In genomic region chr17:63832014-63832413, GRCh38 we compare ENCODE assay signal across 20 cellular contexts. TPM values are rescaled to one million over a fixed set of nuclear protein-coding genes. Genes with fewer than 3 reads are reported as not detected.
DNase-seq lines count a peak whose midpoint lies in the region; ATAC-seq, FAIRE-seq and TF ChIP-seq lines count a peak whose summit lies in the region.
"Had no signal": no experiment of that assay in that cellular context is flagged by ENCODE, and none has a peak within 500 bp of the region (broad histone marks: within the 10 kb centered on the region; RNA-seq: fewer than 3 reads in every experiment).

No MANE protein-coding gene starts in this region.

- H3K79me1 ChIP-seq in IMR-90 (ENCODE audit: low read depth in 1 of 2, low read length in 2 of 2): peaks cover 30 to 74% of the 10 kb centered on the region in 2 experiments

- H3K4me2 ChIP-seq in IMR-90 (ENCODE audit: low read depth, low read length): no peak overlapping the region

- no peak overlapping the region for H2AK9ac ChIP-seq in IMR-90 (replicated peaks; ENCODE audit: low read depth, low read length, poor library complexity)

- CTCF ChIA-PET in activated naive CD4-positive, alpha-beta T cell treated with anti-CD3 and anti-CD28 coated beads, Interleukin-2, amount 10 ng/mL, durations not matched to agents 7 days and 5 days (lab: Charles Lee): interaction anchor here (1.3 to 1.5 kb wide), 2 partner anchors 17 to 407 kb away, joined by 3 to 5 read pairs; no protein-coding TSS in a partner anchor
- CTCF ChIA-PET in IMR-90 (lab: Yijun Ruan, JAX): no interaction called here

- intact Hi-C loops in IMR-90 (cut with micrococcal nuclease): no loop called here

- H2BK5ac ChIP-seq in IMR-90 (ENCODE audit: low read depth, low read length, poor library complexity, severe bottlenecking): no peak overlapping the region

- no peak overlapping the region for H4K5ac ChIP-seq in IMR-90 (ENCODE audit: low read depth, low read length)

- TF ChIP-seq RAD21 in IMR-90 (IDR thresholded peaks at IDR 0.05; ENCODE audit: low read length): no peak

- no peak overlapping the region for H4K8ac ChIP-seq in IMR-90 (ENCODE audit: low read depth in 2 of 2, low read length in 2 of 2)

- H4K91ac ChIP-seq in IMR-90 (ENCODE audit: insufficient read depth, low read depth, low read length): no peak overlapping the region

- peaks cover 70% of the 10 kb centered on the region for H3K36me3 ChIP-seq in IMR-90 (ENCODE audit: control insufficient read depth, insufficient read depth, low read length)

- no peak overlapping the region for H2BK15ac ChIP-seq in IMR-90 (ENCODE audit: low read depth, low read length)

- no TSS peak for BruUV-seq in IMR-90 (replicated peaks; lab: Mats Ljungman, UMichigan)

- no peaks in the 10 kb centered on the region for H3K27me3 ChIP-seq in IMR-90 (ENCODE audit: control insufficient read depth, insufficient read depth, low read length)
- H3K27me3 ChIP-seq: adrenal gland, heart left ventricle, right atrium auricular region had no signal

- dilution Hi-C loops in IMR-90 (cut with HindIII; ENCODE audit: low sequenced_read_pairs, unreplicated experiment): no loop called here

- H2BK20ac ChIP-seq in IMR-90 (ENCODE audit: low read depth, low read length): no peak overlapping the region

- no peak for FAIRE-seq in HTR-8/SVneo (lab: Jason Lieb, UNC)

- no peak overlapping the region for H2AK5ac ChIP-seq in IMR-90 (ENCODE audit: low read depth, low read length)

- no peak for DNase-seq in activated naive CD4-positive, alpha-beta T cell treated with anti-CD3 and anti-CD28 coated beads, Interleukin-2, amount 10 ng/mL, durations not matched to agents 7 days and 5 days
- no peak for DNase-seq in activated naive CD4-positive, alpha-beta T cell (lab: John Stamatoyannopoulos, UW)
- DNase-seq in IMR-90 (no peak), nephron progenitor cell (no peak), NCI-H345 (lab: John Stamatoyannopoulos, UW) (no peak), HTR-8/SVneo (ENCODE audit: insufficient read length, low spot score) (no peak), activated T-cell treated with anti-CD3 and anti-CD28 coated beads for 4 hours (no peak)
- no peak for DNase-seq in activated naive CD8-positive, alpha-beta T cell treated with anti-CD3 and anti-CD28 coated beads for 36 hours
- DNase-seq: activated CD4-positive, CD25-positive, alpha-beta regulatory T cell; activated CD8-positive, alpha-beta memory T cell treated with anti-CD3 and anti-CD28 coated beads, Interleukin-2, amount 50 U/mL, for 4 hours; DND-41; effector CD8-positive, alpha-beta T cell; heart left ventricle; left ventricle myocardium superior; NCI-H1694 treated with DMSO at 0.1 percent for 48 hours had no signal

- H3K27ac Mint-ChIP-seq in activated naive CD4-positive, alpha-beta T cell treated with anti-CD3 and anti-CD28 coated beads, Interleukin-2, amount 10 ng/mL, durations not matched to agents 7 days and 5 days: peak overlapping the region; percentile 86
- H3K27ac Mint-ChIP-seq in activated naive CD8-positive, alpha-beta T cell treated with anti-CD3 and anti-CD28 coated beads for 36 hours: peak overlapping the region; percentile 84
- peak overlapping the region; percentile 12 for H3K27ac Mint-ChIP-seq in nephron progenitor cell

- WGBS in IMR-90 (ENCODE audit: extremely low coverage in 2 of 2, insufficient read length in 1 of 2), 2 experiments: no CpG with 5 or more reads among the region's 5 CpGs

- H3K27me3 Mint-ChIP-seq in activated naive CD4-positive, alpha-beta T cell treated with anti-CD3 and anti-CD28 coated beads, Interleukin-2, amount 10 ng/mL, durations not matched to agents 7 days and 5 days: no peaks in the 10 kb centered on the region
- no peaks in the 10 kb centered on the region for H3K27me3 Mint-ChIP-seq in activated naive CD8-positive, alpha-beta T cell treated with anti-CD3 and anti-CD28 coated beads for 36 hours
- H3K27me3 Mint-ChIP-seq in nephron progenitor cell (ENCODE audit: low read depth, poor library complexity): peaks cover 2% of the 10 kb centered on the region

- H3K9me3 ChIP-seq in IMR-90 (ENCODE audit: control insufficient read depth, insufficient read depth, low read length): no peaks in the 10 kb centered on the region
- H3K9me3 ChIP-seq: adrenal gland, heart left ventricle, right atrium auricular region had no signal

- peaks cover 1% of the 10 kb centered on the region; the same call in 1 of the 2 replicates for H3K4me1 ChIP-seq in IMR-90 (ENCODE audit: control insufficient read depth, insufficient read depth, low read length)

- H4K20me1 ChIP-seq in IMR-90 (ENCODE audit: insufficient read depth, low read length): peaks cover 41% of the 10 kb centered on the region

- ATAC-seq in IMR-90 (ENCODE audit: low read depth): no peak
- ATAC-seq: heart left ventricle, left ventricle myocardium superior had no signal

- peaks cover 82% of the 10 kb centered on the region for H3K36me3 Mint-ChIP-seq in activated naive CD4-positive, alpha-beta T cell treated with anti-CD3 and anti-CD28 coated beads, Interleukin-2, amount 10 ng/mL, durations not matched to agents 7 days and 5 days
- peaks cover 48% of the 10 kb centered on the region for H3K36me3 Mint-ChIP-seq in activated naive CD8-positive, alpha-beta T cell treated with anti-CD3 and anti-CD28 coated beads for 36 hours
- peaks cover 60% of the 10 kb centered on the region for H3K36me3 Mint-ChIP-seq in nephron progenitor cell (ENCODE audit: low read depth)

- H2AFZ ChIP-seq in IMR-90 (replicated peaks; ENCODE audit: low read length, poor library complexity): peak overlapping the region; percentile 33

- no peak overlapping the region for H3K14ac ChIP-seq in IMR-90 (replicated peaks; ENCODE audit: low read depth, low read length)

- peaks cover 60% of the 10 kb centered on the region for H3K4me1 Mint-ChIP-seq in activated naive CD4-positive, alpha-beta T cell treated with anti-CD3 and anti-CD28 coated beads, Interleukin-2, amount 10 ng/mL, durations not matched to agents 7 days and 5 days
- peaks cover 55% of the 10 kb centered on the region for H3K4me1 Mint-ChIP-seq in activated naive CD8-positive, alpha-beta T cell treated with anti-CD3 and anti-CD28 coated beads for 36 hours
- H3K4me1 Mint-ChIP-seq in nephron progenitor cell: peaks cover 31% of the 10 kb centered on the region

- no peak overlapping the region for H3K23ac ChIP-seq in IMR-90 (ENCODE audit: low read depth, low read length)

- H3K18ac ChIP-seq in IMR-90 (ENCODE audit: low read depth, low read length): no peak overlapping the region

- TF ChIP-seq POLR2A in IMR-90 (IDR thresholded peaks at IDR 0.05; ENCODE audit: low read depth, low read length): no peak

- no peak overlapping the region for H3K4me3 ChIP-seq in IMR-90 (ENCODE audit: insufficient read depth, low read depth, low read length)
- H3K4me3 ChIP-seq: adrenal gland, heart left ventricle, right atrium auricular region had no signal

- in situ Hi-C loops in IMR-90 (cut with MboI; ENCODE audit: low sequenced_read_pairs): no loop called here

- H3K4ac ChIP-seq in IMR-90 (ENCODE audit: low read depth, low read length): no peak overlapping the region

- H3K9ac ChIP-seq in IMR-90 (ENCODE audit: low read depth, low read length): no peak overlapping the region

- no peaks in the 10 kb centered on the region for H3K9me1 ChIP-seq in IMR-90 (ENCODE audit: insufficient read depth, low read length)

- no peak overlapping the region for H3K4me3 Mint-ChIP-seq in activated naive CD4-positive, alpha-beta T cell treated with anti-CD3 and anti-CD28 coated beads, Interleukin-2, amount 10 ng/mL, durations not matched to agents 7 days and 5 days
- no peak overlapping the region for H3K4me3 Mint-ChIP-seq in activated naive CD8-positive, alpha-beta T cell treated with anti-CD3 and anti-CD28 coated beads for 36 hours
- H3K4me3 Mint-ChIP-seq in nephron progenitor cell: no peak overlapping the region

- H3K27ac ChIP-seq in IMR-90 (ENCODE audit: insufficient read depth, low read length): no peak overlapping the region
- H3K27ac ChIP-seq: adrenal gland, heart left ventricle, right atrium auricular region had no signal

- no peak overlapping the region for H2BK120ac ChIP-seq in IMR-90 (ENCODE audit: low read depth, low read length)

- TF ChIP-seq CTCF in IMR-90 (conservative IDR thresholded peaks at IDR 0.05; ENCODE audit: low read depth, low read length) (no peak), nephron progenitor cell (IDR thresholded peaks at IDR 0.05) (no peak)

- H3K56ac ChIP-seq in IMR-90 (ENCODE audit: extremely low read depth, insufficient read depth, low read length): no peak overlapping the region

- POLR2A ChIA-PET in IMR-90 (lab: Charles Lee; ENCODE audit: unreplicated experiment): no interaction called here

- no peaks in the 10 kb centered on the region for H3K9me3 Mint-ChIP-seq in activated naive CD4-positive, alpha-beta T cell treated with anti-CD3 and anti-CD28 coated beads, Interleukin-2, amount 10 ng/mL, durations not matched to agents 7 days and 5 days
- H3K9me3 Mint-ChIP-seq in activated naive CD8-positive, alpha-beta T cell treated with anti-CD3 and anti-CD28 coated beads for 36 hours: no peaks in the 10 kb centered on the region
- no peaks in the 10 kb centered on the region for H3K9me3 Mint-ChIP-seq in nephron progenitor cell

RNA-seq across cellular contexts. Expression of gene FTSJ3, which starts 4.6 kb away (rescaled TPM):
- 68.1 and 69.4 TPM in 2 replicates for total RNA-seq in IMR-90 (2012; rRNA removed)
- polyA plus RNA-seq in IMR-90 (2012; rRNA removed): 45.4 and 51.3 TPM in 2 replicates
- 22.2 and 33.6 TPM in 2 replicates for polyA plus RNA-seq in IMR-90 (2012; cell fraction: cytosol; rRNA removed)
- polyA plus RNA-seq in IMR-90 (2012; cell fraction: nucleus; rRNA removed; ENCODE audit: low replicate concordance): 63.3 and 90.0 TPM in 2 replicates
- 10 to 100 TPM; 91.2 to 91.5 TPM for total RNA-seq in activated naive CD8-positive, alpha-beta T cell treated with anti-CD3 and anti-CD28 coated beads for 36 hours

RNA-seq across cellular contexts. Expression of gene PSMC5, which starts 4.8 kb away (rescaled TPM):
- total RNA-seq in IMR-90 (2012; rRNA removed): 104 and 105 TPM in 2 replicates
- 165 and 175 TPM in 2 replicates for polyA plus RNA-seq in IMR-90 (2012; rRNA removed)
- polyA plus RNA-seq in IMR-90 (2012; cell fraction: cytosol; rRNA removed): 104 and 142 TPM in 2 replicates
- polyA plus RNA-seq in IMR-90 (2012; cell fraction: nucleus; rRNA removed; ENCODE audit: low replicate concordance): 92.5 and 145 TPM in 2 replicates
- total RNA-seq in activated naive CD8-positive, alpha-beta T cell treated with anti-CD3 and anti-CD28 coated beads for 36 hours: 100 to 1,000 TPM; 178 to 187 TPM

RNA-seq across cellular contexts. Expression of gene SMARCD2, which starts 10.5 kb away (rescaled TPM):
- 72.8 and 91.2 TPM in 2 replicates for total RNA-seq in IMR-90 (2012; rRNA removed)
- 53.7 and 56.9 TPM in 2 replicates for polyA plus RNA-seq in IMR-90 (2012; rRNA removed)
- 28.3 and 43.2 TPM in 2 replicates for polyA plus RNA-seq in IMR-90 (2012; cell fraction: cytosol; rRNA removed)
- 64.7 and 69.4 TPM in 2 replicates for polyA plus RNA-seq in IMR-90 (2012; cell fraction: nucleus; rRNA removed; ENCODE audit: low replicate concordance)
- total RNA-seq in activated naive CD8-positive, alpha-beta T cell treated with anti-CD3 and anti-CD28 coated beads for 36 hours: 10 to 100 TPM; 91.6 to 93.5 TPM

RNA-seq across cellular contexts. Expression of gene CSH2, which starts 41.5 kb away (rescaled TPM):
- total RNA-seq in IMR-90 (2012; rRNA removed): not detected in 2 replicates
- not detected in 2 replicates for polyA plus RNA-seq in IMR-90 (2012; rRNA removed)
- not detected in 2 replicates for polyA plus RNA-seq in IMR-90 (2012; cell fraction: cytosol; rRNA removed)
- polyA plus RNA-seq in IMR-90 (2012; cell fraction: nucleus; rRNA removed; ENCODE audit: low replicate concordance): not detected in 2 replicates
- total RNA-seq in activated naive CD8-positive, alpha-beta T cell treated with anti-CD3 and anti-CD28 coated beads for 36 hours: not detected
- total RNA-seq: adrenal gland, heart left ventricle, left ventricle myocardium superior, mucosa of gallbladder, osteoblast, right atrium auricular region, SK-MEL-5 had no signal
- polyA plus RNA-seq: adrenal gland, heart left ventricle had no signal

RNA-seq across cellular contexts. Expression of gene GH2, which starts 49.7 kb away (rescaled TPM):
- not detected in 2 replicates for total RNA-seq in IMR-90 (2012; rRNA removed)
- not detected in 2 replicates for polyA plus RNA-seq in IMR-90 (2012; rRNA removed)
- polyA plus RNA-seq in IMR-90 (2012; cell fraction: cytosol; rRNA removed): not detected in 2 replicates
- polyA plus RNA-seq in IMR-90 (2012; cell fraction: nucleus; rRNA removed; ENCODE audit: low replicate concordance): not detected in 2 replicates
- total RNA-seq in activated naive CD8-positive, alpha-beta T cell treated with anti-CD3 and anti-CD28 coated beads for 36 hours: not detected
- total RNA-seq: adrenal gland, heart left ventricle, left ventricle myocardium superior, mucosa of gallbladder, osteoblast, right atrium auricular region, SK-MEL-5 had no signal
- polyA plus RNA-seq: adrenal gland, heart left ventricle had no signal

Comparison
In these comparisons a context has a peak if more than half of its experiments do, and no peak if none do; other contexts are left out.
1. H3K27ac Mint-ChIP-seq: peak in every context shown above with its lines; median percentile 86 in activated naive CD4-positive, alpha-beta T cell treated with anti-CD3 and anti-CD28 coated beads, Interleukin-2, amount 10 ng/mL, durations not matched to agents 7 days and 5 days; 84 in activated naive CD8-positive, alpha-beta T cell treated with anti-CD3 and anti-CD28 coated beads for 36 hours; 12 in nephron progenitor cell.